1 cellular context compared by ENCODE assay signal in the genomic region with DNA sequence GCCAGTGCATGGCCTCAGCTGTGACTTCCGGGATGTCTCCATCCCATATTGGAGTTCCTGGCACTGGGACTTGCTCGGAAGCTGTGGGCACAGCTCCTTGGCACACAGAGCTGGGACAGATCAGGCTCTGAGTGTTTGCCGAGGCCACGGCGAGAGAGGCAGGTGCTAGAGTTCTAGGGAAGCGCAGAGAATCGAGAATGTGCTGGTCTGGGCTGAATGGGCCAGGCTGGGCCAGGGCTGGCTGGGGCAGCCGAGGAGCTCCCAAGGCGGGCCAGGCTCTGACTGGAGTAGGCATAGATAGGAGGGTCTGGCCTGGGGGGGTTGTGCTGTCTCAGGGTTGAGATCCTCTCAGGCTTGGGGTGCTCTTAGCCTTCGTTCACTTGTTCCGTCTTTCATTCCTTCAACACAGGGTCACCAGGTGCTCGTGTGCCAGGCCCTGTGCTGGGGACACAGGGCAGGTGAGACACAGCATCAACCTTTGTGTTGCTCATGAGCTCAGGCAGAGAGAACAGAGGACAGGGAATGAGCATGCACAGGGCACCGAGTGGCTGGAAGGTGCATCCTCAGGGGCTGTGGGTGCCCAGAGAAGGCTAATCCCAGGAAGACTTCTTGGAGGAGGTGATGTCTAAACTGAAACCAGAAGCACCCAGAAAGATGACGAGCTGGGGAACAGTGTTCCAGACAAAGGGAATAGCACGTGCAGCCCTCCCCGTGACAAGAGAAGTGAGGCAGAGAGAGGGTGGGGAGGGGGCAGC.
TF ChIP-seq lines count a peak whose summit lies in the region.

No MANE protein-coding gene starts in this region.

TF ChIP-seq in K562, 482 proteins besides CTCF, POLR2A, EP300 and RAD21:
- TF ChIP-seq NRF1 (conservative IDR thresholded peaks at IDR 0.05 in 1 of 2, IDR thresholded peaks at IDR 0.05 in 1 of 2), result peak; percentile 56 to 68
- no peak for TF ChIP-seq ZNF274 (IDR thresholded peaks at IDR 0.05; ENCODE audit: borderline replicate concordance, low read depth, low read length)
- no peak for TF ChIP-seq POLR2H (tag; IDR thresholded peaks at IDR 0.05; ENCODE audit: low read depth)
- no peak for TF ChIP-seq HNRNPUL1 (IDR thresholded peaks at IDR 0.05; ENCODE audit: low read length)
- TF ChIP-seq, protein P1, sequence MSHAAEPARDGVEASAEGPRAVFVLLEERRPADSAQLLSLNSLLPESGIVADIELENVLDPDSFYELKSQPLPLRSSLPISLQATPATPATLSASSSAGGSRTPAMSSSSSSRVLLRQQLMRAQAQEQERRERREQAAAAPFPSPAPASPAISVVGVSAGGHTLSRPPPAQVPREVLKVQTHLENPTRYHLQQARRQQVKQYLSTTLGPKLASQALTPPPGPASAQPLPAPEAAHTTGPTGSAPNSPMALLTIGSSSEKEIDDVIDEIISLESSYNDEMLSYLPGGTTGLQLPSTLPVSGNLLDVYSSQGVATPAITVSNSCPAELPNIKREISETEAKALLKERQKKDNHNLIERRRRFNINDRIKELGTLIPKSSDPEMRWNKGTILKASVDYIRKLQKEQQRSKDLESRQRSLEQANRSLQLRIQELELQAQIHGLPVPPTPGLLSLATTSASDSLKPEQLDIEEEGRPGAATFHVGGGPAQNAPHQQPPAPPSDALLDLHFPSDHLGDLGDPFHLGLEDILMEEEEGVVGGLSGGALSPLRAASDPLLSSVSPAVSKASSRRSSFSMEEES (CRISPR knock-in tag; IDR thresholded peaks at IDR 0.05), result no peak
- TF ChIP-seq ZFP36 (IDR thresholded peaks at IDR 0.05; ENCODE audit: low read depth, low read length, partially characterized antibody), result peak; percentile 78
- TF ChIP-seq ESRRB (CRISPR knock-in tag; IDR thresholded peaks at IDR 0.05; ENCODE audit: borderline replicate concordance), result no peak
